Comparison of ENCODE assay signal across 12 cellular contexts in genomic region chr6:71197770-71198169, GRCh38.
DNase-seq lines count a peak whose midpoint lies in the region; ATAC-seq and TF ChIP-seq lines count a peak whose summit lies in the region.
"Had no signal": no experiment of that assay in that cellular context is flagged by ENCODE, and none has a peak within 500 bp of the region (broad histone marks: within the 10 kb centered on the region; RNA-seq: fewer than 3 reads in every experiment).

No MANE protein-coding gene starts in this region.

- peaks cover 23% of the 10 kb centered on the region for H3K4me1 Mint-ChIP-seq in nephron

- H3K36me3 Mint-ChIP-seq in nephron (ENCODE audit: low read depth): no peaks in the 10 kb centered on the region

- ATAC-seq in HG03196 (IDR thresholded peaks at IDR 0.05; ENCODE audit: unreplicated experiment): no peak
- ATAC-seq in HG03342 (IDR thresholded peaks at IDR 0.05; ENCODE audit: unreplicated experiment): no peak
- ATAC-seq: K562; stimulated activated naive CD8-positive, alpha-beta T cell treated with anti-CD3 and anti-CD28 coated beads, Interleukin-15, Interleukin-2, amounts not matched to agents 100 U/mL and 50 U/mL, for 24 hours had no signal

- no peak for TF ChIP-seq CTCF in choroid plexus epithelial cell (conservative IDR thresholded peaks at IDR 0.05; ENCODE audit: low read depth, low read length)
- TF ChIP-seq CTCF in nephron (IDR thresholded peaks at IDR 0.05; ENCODE audit: unreplicated experiment in 3 of 3): no peak

- H3K27me3 Mint-ChIP-seq in nephron (ENCODE audit: low read depth): no peaks in the 10 kb centered on the region

- H3K27ac Mint-ChIP-seq in nephron: peak overlapping the region; percentile 36 to 60 (median 40)

- H3K4me3 ChIP-seq in choroid plexus epithelial cell (ENCODE audit: low read depth, low read length): no peak overlapping the region
- H3K4me3 ChIP-seq: K562 had no signal

- no peaks in the 10 kb centered on the region for H3K9me3 Mint-ChIP-seq in nephron

- intact Hi-C loops in posterior vena cava (cut with DNase I): no loop called here

- peak; percentile 30 for DNase-seq in DMS79 (lab: John Stamatoyannopoulos, UW)
- peak; percentile 68 for DNase-seq in NCI-H2107 treated with DMSO at 0.1 percent for 48 hours (lab: John Stamatoyannopoulos, UW; ENCODE audit: unreplicated experiment)
- DNase-seq in choroid plexus epithelial cell (ENCODE audit: low read depth): peak; percentile 81
- no peak for DNase-seq in dermis blood vessel endothelial cell
- DNase-seq in posterior vena cava (ENCODE audit: low spot score): no peak
- DNase-seq: activated naive CD4-positive, alpha-beta T cell treated with anti-CD3 and anti-CD28 coated beads, Interleukin-2, amount 50 U/mL, for 16 hours; NCI-H2029; stimulated activated naive CD8-positive, alpha-beta T cell treated with anti-CD3 and anti-CD28 coated beads, Interleukin-15, Interleukin-2, amounts not matched to agents 100 U/mL and 50 U/mL, for 24 hours had no signal

- no peak overlapping the region for H3K4me3 Mint-ChIP-seq in nephron

Comparison
In these comparisons a context has a peak if more than half of its experiments do, and no peak if none do; other contexts are left out.
1. DNase-seq: peak in DMS79 (single experiment), NCI-H2107 treated with DMSO at 0.1 percent for 48 hours (single experiment) and choroid plexus epithelial cell (single experiment); none in dermis blood vessel endothelial cell (single experiment) and posterior vena cava (single experiment).